In genomic region chr12:96240656-96241055, GRCh38 we compare ENCODE assay signal across 14 cellular contexts. TPM values are rescaled to one million over a fixed set of nuclear protein-coding genes. Genes with fewer than 3 reads are reported as not detected.
DNase-seq lines count a peak whose midpoint lies in the region; ATAC-seq and TF ChIP-seq lines count a peak whose summit lies in the region.
"Had no signal": no experiment of that assay in that cellular context is flagged by ENCODE, and none has a peak within 500 bp of the region (broad histone marks: within the 10 kb centered on the region; RNA-seq: fewer than 3 reads in every experiment).

No MANE protein-coding gene starts in this region.

- H3K4me3 ChIP-seq in mammary epithelial cell (replicated peaks in 1 of 3; ENCODE audit: insufficient read depth in 1 of 3, low read depth in 2 of 3, low read length in 3 of 3) (no peak overlapping the region), brain microvascular endothelial cell (ENCODE audit: low read depth, low read length) (no peak overlapping the region), upper lobe of left lung (no peak overlapping the region)
- H3K4me3 ChIP-seq: colonic mucosa, thyroid gland had no signal

- intact Hi-C loops in MCF 10A (cut with micrococcal nuclease) (no loop called here), mammary epithelial cell (cut with micrococcal nuclease) (no loop called here), left colon (cut with DNase I, micrococcal nuclease) (no loop called here)

- no peak for TF ChIP-seq CTCF in MCF 10A (IDR thresholded peaks at IDR 0.05; ENCODE audit: unreplicated experiment)
- TF ChIP-seq CTCF in mammary epithelial cell (conservative IDR thresholded peaks at IDR 0.05 in 1 of 2, IDR thresholded peaks at IDR 0.05 in 1 of 2; ENCODE audit: extremely low read depth in 1 of 2, insufficient read depth in 1 of 2, low read depth in 1 of 2, low read length in 2 of 2) = no peak
- no peak for TF ChIP-seq CTCF in brain microvascular endothelial cell (IDR thresholded peaks at IDR 0.05; ENCODE audit: low read depth, low read length, missing control alignments)
- no peak for TF ChIP-seq CTCF in upper lobe of left lung (IDR thresholded peaks at IDR 0.05)

- TF ChIP-seq POLR2A in upper lobe of left lung (IDR thresholded peaks at IDR 0.05) = no peak

- DNase-seq in MCF 10A (ENCODE audit: unreplicated experiment) (no peak), mammary epithelial cell (no peak), brain microvascular endothelial cell (no peak), naive B cell (no peak), upper lobe of left lung (no peak), left colon (no peak), NCI-H748 treated with DMSO at 0.1 percent for 48 hours (lab: John Stamatoyannopoulos, UW) (no peak)
- no peak for DNase-seq in effector CD8-positive, alpha-beta T cell (lab: John Stamatoyannopoulos, UW)
- DNase-seq: activated CD4-positive, alpha-beta T cell treated with anti-CD3 and anti-CD28 coated beads for 4 hours; activated naive CD4-positive, alpha-beta T cell treated with Interleukin-2 at 50 U/mL for 16 hours; colonic mucosa; NCI-H1436; SIG-M5; thyroid gland had no signal

- H3K27ac Mint-ChIP-seq in MCF 10A (ENCODE audit: low read depth, unreplicated experiment) (peak overlapping the region; percentile 75), naive B cell (peak overlapping the region in 4 of 6 donors; percentile 19 to 84 (median 76))

- POLR2A ChIA-PET in MCF 10A (lab: Yijun Ruan, JAX) = interaction anchor here (0.6 kb wide), 1 partner anchor 205 kb away, joined by 3 read pairs; the partner anchor contains the start of gene LTA4H

- H3K4me2 ChIP-seq in mammary epithelial cell (ENCODE audit: insufficient read depth, low read depth, low read length) = no peak overlapping the region

- peaks cover 89% of the 10 kb centered on the region for H3K79me2 ChIP-seq in mammary epithelial cell (ENCODE audit: insufficient read depth, low read length)

- H3K27ac ChIP-seq in mammary epithelial cell (ENCODE audit: insufficient read depth, low read depth, low read length) (no peak overlapping the region), brain microvascular endothelial cell (peak overlapping the region; percentile 83), upper lobe of left lung (peak overlapping the region; percentile 15 to 74 (median 58))

- H3K4me1 ChIP-seq in mammary epithelial cell (ENCODE audit: insufficient read depth, low read length) (peaks cover 30% of the 10 kb centered on the region), upper lobe of left lung (peaks cover 45 to 71% (median 51%) of the 10 kb centered on the region in 4 donors)
- H3K4me1 ChIP-seq: colonic mucosa had no signal

- H3K4me3 Mint-ChIP-seq in MCF 10A (ENCODE audit: unreplicated experiment) (no peak overlapping the region), naive B cell (peak overlapping the region in 2 of 8 donors; percentile 5 to 81)

- H3K4me1 Mint-ChIP-seq in MCF 10A (ENCODE audit: insufficient read depth, unreplicated experiment) (peaks cover 34% of the 10 kb centered on the region), naive B cell (peaks cover 28 to 42% (median 33%) of the 10 kb centered on the region in 3 donors)

- H2AFZ ChIP-seq in mammary epithelial cell (ENCODE audit: low read depth, low read length) = no peak overlapping the region

- H3K27me3 ChIP-seq in mammary epithelial cell (ENCODE audit: insufficient read depth, low read length) (no peaks in the 10 kb centered on the region), brain microvascular endothelial cell (replicated peaks) (no peaks in the 10 kb centered on the region), upper lobe of left lung (no peaks in the 10 kb centered on the region)
- H3K27me3 ChIP-seq: colonic mucosa, thyroid gland had no signal

- no peaks in the 10 kb centered on the region for H3K9me3 ChIP-seq in mammary epithelial cell (replicated peaks; ENCODE audit: insufficient read depth, low read length)
- no peaks in the 10 kb centered on the region for H3K9me3 ChIP-seq in upper lobe of left lung
- H3K9me3 ChIP-seq: colonic mucosa, thyroid gland had no signal

- peaks cover 40% of the 10 kb centered on the region for H3K36me3 Mint-ChIP-seq in MCF 10A (ENCODE audit: insufficient read depth, unreplicated experiment)
- peaks cover 0 to 15% of the 10 kb centered on the region in 2 donors for H3K36me3 Mint-ChIP-seq in naive B cell

- H3K36me3 ChIP-seq in mammary epithelial cell (ENCODE audit: insufficient read depth, low read length) (peaks cover 22% of the 10 kb centered on the region), brain microvascular endothelial cell (replicated peaks) (peaks cover 18% of the 10 kb centered on the region), upper lobe of left lung (peaks cover 0 to 3% (median 0%) of the 10 kb centered on the region in 4 donors)
- H3K36me3 ChIP-seq: colonic mucosa, thyroid gland had no signal

- CTCF ChIA-PET in MCF 10A (lab: Yijun Ruan, JAX) = interaction anchor here (0.6 to 1.3 kb wide), 4 partner anchors 26 to 159 kb away, joined by 3 to 5 read pairs (median 3); no protein-coding TSS in a partner anchor
- CTCF ChIA-PET in mammary epithelial cell (lab: Charles Lee; ENCODE audit: low non-redundant PET) = no interaction called here

- 78% methylated on average over 8 of the region's 11 CpGs for WGBS in mammary epithelial cell (ENCODE audit: low coverage, missing lambda C conversion rate)
- WGBS in upper lobe of left lung, 2 donors = 48 to 51% methylated on average over 11 of the region's 11 CpGs

- BruUV-seq in MCF 10A (replicated peaks; lab: Mats Ljungman, UMichigan) = no TSS peak
- no TSS peak for BruUV-seq in mammary epithelial cell (replicated peaks; lab: Mats Ljungman, UMichigan)

- H3K9ac ChIP-seq in mammary epithelial cell (ENCODE audit: insufficient read depth, low read length) = no peak overlapping the region

- in situ Hi-C loops in mammary epithelial cell (cut with MboI; ENCODE audit: low sequenced_read_pairs in 2 of 2) (no loop called here), brain microvascular endothelial cell (cut with HindIII; ENCODE audit: low pct_ligation_motif_present, low sequenced_read_pairs) (no loop called here)

- H3K9me3 Mint-ChIP-seq in MCF 10A (ENCODE audit: unreplicated experiment) = no peaks in the 10 kb centered on the region
- H3K9me3 Mint-ChIP-seq in naive B cell = no peaks in the 10 kb centered on the region

- H4K20me1 ChIP-seq in mammary epithelial cell (ENCODE audit: insufficient read depth, low read length) = no peaks in the 10 kb centered on the region

- H3K27me3 Mint-ChIP-seq in MCF 10A (ENCODE audit: insufficient read depth, unreplicated experiment) (no peaks in the 10 kb centered on the region), naive B cell (no peaks in the 10 kb centered on the region)

- dilution Hi-C loops in mammary epithelial cell (cut with HindIII; ENCODE audit: low sequenced_read_pairs) = loop anchor here (25.0 kb wide), 1 partner anchor 272 kb away; no protein-coding TSS in a partner anchor

- no peak for TF ChIP-seq EP300 in upper lobe of left lung (IDR thresholded peaks at IDR 0.05)

- ATAC-seq in naive B cell (ENCODE audit: low read depth in 2 of 2) (no peak), upper lobe of left lung (ENCODE audit: low FRiP score in 2 of 2) (no peak), left colon (no peak)

RNA-seq across cellular contexts. Expression of gene ELK3, which starts 46.5 kb away (rescaled TPM):
- total RNA-seq in MCF 10A (2022) = 50.1 and 53.2 TPM in 2 replicates
- 10 to 100 TPM; 12.8 to 95.1 TPM for total RNA-seq in mammary epithelial cell
- polyA plus RNA-seq in mammary epithelial cell = 47.2 TPM
- 30.7 TPM for polyA minus RNA-seq in mammary epithelial cell
- polyA plus RNA-seq in naive B cell (ENCODE audit: low read depth in 6 of 6) = 10 to 100 TPM; 12.1 to 20.9 (median 14.8) TPM
- total RNA-seq in upper lobe of left lung = 10 to 100 TPM in 5 of 6 donors, 1 to 10 TPM in 1; 7.3 to 38.4 (median 22.1) TPM
- total RNA-seq in left colon = 1 to 10 TPM; 7.7 to 9.2 TPM
